ENCODE assay signal across 17 cellular contexts in genomic region chr7:42221304-42221703, GRCh38.
"Had no signal": no experiment of that assay in that cellular context is flagged by ENCODE, and none has a peak within 500 bp of the region (broad histone marks: within the 10 kb centered on the region; RNA-seq: fewer than 3 reads in every experiment).

No MANE protein-coding gene starts in this region.

- H3K27me3 ChIP-seq: gastroesophageal sphincter, sigmoid colon had no signal

- H3K4me3 ChIP-seq: gastroesophageal sphincter, heart left ventricle, sigmoid colon had no signal

- H3K27ac Mint-ChIP-seq: activated CD4-positive, alpha-beta T cell treated with anti-CD3 and anti-CD28 coated beads, Interleukin-2, amount 10 ng/mL, durations not matched to agents 7 days and 5 days; activated T-cell treated with anti-CD3 and anti-CD28 coated beads, Interleukin-2, amount 50 U/mL, for 72 hours; naive thymus-derived CD4-positive, alpha-beta T cell; stimulated activated effector memory CD8-positive, alpha-beta T cell treated with anti-CD3 and anti-CD28 coated beads, Interleukin-12 subunit alpha, Interleukin-12 subunit beta, amount 100 ng/mL, for 72 hours; T-cell had no signal

- DNase-seq: activated CD4-positive, alpha-beta T cell treated with anti-CD3 and anti-CD28 coated beads, Interleukin-2, amount 10 ng/mL, durations not matched to agents 7 days and 5 days; activated CD8-positive, alpha-beta memory T cell treated with anti-CD3 and anti-CD28 coated beads, Interleukin-2, amount 50 U/mL, for 4 hours; activated effector memory CD4-positive, alpha-beta T cell treated with anti-CD3 and anti-CD28 coated beads, Interleukin-2, amount 50 U/mL, for 16 hours; activated naive CD4-positive, alpha-beta T cell treated with anti-CD3 and anti-CD28 coated beads, Interleukin-2, amount 50 U/mL, for 16 hours; activated T-cell treated with anti-CD3 and anti-CD28 coated beads, Interleukin-2, amount 50 U/mL, for 72 hours; effector CD4-positive, alpha-beta T cell; heart left ventricle; mesenchymal stem cell; naive thymus-derived CD4-positive, alpha-beta T cell; nucleus accumbens; sigmoid colon; stimulated activated CD4-positive, alpha-beta T cell treated with anti-CD3 and anti-CD28 coated beads, Interleukin-4, amount 100 ng/mL, for 24 hours; T-cell had no signal

- H3K9me3 ChIP-seq: gastroesophageal sphincter, heart left ventricle, sigmoid colon had no signal

- H3K9me3 Mint-ChIP-seq: activated CD4-positive, alpha-beta T cell treated with anti-CD3 and anti-CD28 coated beads, Interleukin-2, amount 10 ng/mL, durations not matched to agents 7 days and 5 days; activated T-cell treated with anti-CD3 and anti-CD28 coated beads, Interleukin-2, amount 50 U/mL, for 72 hours had no signal

- ATAC-seq: activated CD4-positive, CD25-positive, alpha-beta regulatory T cell treated with anti-CD3 and anti-CD28 coated beads, Interleukin-2, amount 50 U/mL, for 24 hours; activated T-cell treated with anti-CD3 and anti-CD28 coated beads, Interleukin-2, amount 50 U/mL, for 72 hours; esophagus mucosa; gastroesophageal sphincter; heart left ventricle; naive thymus-derived CD4-positive, alpha-beta T cell; stimulated activated effector memory CD8-positive, alpha-beta T cell treated with anti-CD3 and anti-CD28 coated beads, Interleukin-12 subunit alpha, Interleukin-12 subunit beta, amount 100 ng/mL, for 72 hours; T-cell had no signal

- H3K4me1 Mint-ChIP-seq: activated CD4-positive, alpha-beta T cell treated with anti-CD3 and anti-CD28 coated beads, Interleukin-2, amount 10 ng/mL, durations not matched to agents 7 days and 5 days; naive thymus-derived CD4-positive, alpha-beta T cell; stimulated activated effector memory CD8-positive, alpha-beta T cell treated with anti-CD3 and anti-CD28 coated beads, Interleukin-12 subunit alpha, Interleukin-12 subunit beta, amount 100 ng/mL, for 72 hours; T-cell had no signal

- H3K36me3 Mint-ChIP-seq: naive thymus-derived CD4-positive, alpha-beta T cell; stimulated activated effector memory CD8-positive, alpha-beta T cell treated with anti-CD3 and anti-CD28 coated beads, Interleukin-12 subunit alpha, Interleukin-12 subunit beta, amount 100 ng/mL, for 72 hours; T-cell had no signal

- H3K36me3 ChIP-seq: heart left ventricle had no signal

- H3K4me3 Mint-ChIP-seq: activated CD4-positive, alpha-beta T cell treated with anti-CD3 and anti-CD28 coated beads, Interleukin-2, amount 10 ng/mL, durations not matched to agents 7 days and 5 days; activated T-cell treated with anti-CD3 and anti-CD28 coated beads, Interleukin-2, amount 50 U/mL, for 72 hours; naive thymus-derived CD4-positive, alpha-beta T cell; stimulated activated effector memory CD8-positive, alpha-beta T cell treated with anti-CD3 and anti-CD28 coated beads, Interleukin-12 subunit alpha, Interleukin-12 subunit beta, amount 100 ng/mL, for 72 hours; T-cell had no signal
